2 cellular contexts compared by ENCODE assay signal in the genomic region with DNA sequence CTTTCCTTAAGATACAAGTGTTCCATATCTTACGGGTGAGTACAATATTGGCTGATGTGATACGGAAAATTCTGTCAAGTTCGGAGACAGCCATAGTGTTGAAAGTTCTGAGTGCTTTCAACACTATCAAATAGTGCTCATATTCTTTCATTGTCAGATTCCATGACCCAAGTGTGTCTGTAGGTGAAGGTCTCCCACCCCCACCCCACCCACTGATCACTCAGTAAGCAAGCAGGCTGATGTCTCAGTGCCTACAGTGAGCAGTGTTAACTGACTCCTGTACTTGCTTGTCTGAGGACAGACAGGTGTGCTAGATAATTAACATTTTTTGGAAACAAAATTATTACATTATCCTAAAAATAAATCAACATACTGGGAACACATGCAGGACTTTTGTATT.
TF ChIP-seq lines count a peak whose summit lies in the region.

No MANE protein-coding gene starts in this region.

TF ChIP-seq in SK-N-SH, 30 proteins besides CTCF, POLR2A, EP300 and RAD21:
- no peak for TF ChIP-seq JUND (IDR thresholded peaks at IDR 0.05)
- no peak for TF ChIP-seq SIN3A (IDR thresholded peaks at IDR 0.05; ENCODE audit: borderline replicate concordance, low read depth, low read length)
- TF ChIP-seq SMC3 (IDR thresholded peaks at IDR 0.05; ENCODE audit: low read depth, low read length): no peak
- no peak for TF ChIP-seq TEAD4 (IDR thresholded peaks at IDR 0.05; ENCODE audit: borderline replicate concordance, insufficient read depth)
- TF ChIP-seq, protein P1, sequence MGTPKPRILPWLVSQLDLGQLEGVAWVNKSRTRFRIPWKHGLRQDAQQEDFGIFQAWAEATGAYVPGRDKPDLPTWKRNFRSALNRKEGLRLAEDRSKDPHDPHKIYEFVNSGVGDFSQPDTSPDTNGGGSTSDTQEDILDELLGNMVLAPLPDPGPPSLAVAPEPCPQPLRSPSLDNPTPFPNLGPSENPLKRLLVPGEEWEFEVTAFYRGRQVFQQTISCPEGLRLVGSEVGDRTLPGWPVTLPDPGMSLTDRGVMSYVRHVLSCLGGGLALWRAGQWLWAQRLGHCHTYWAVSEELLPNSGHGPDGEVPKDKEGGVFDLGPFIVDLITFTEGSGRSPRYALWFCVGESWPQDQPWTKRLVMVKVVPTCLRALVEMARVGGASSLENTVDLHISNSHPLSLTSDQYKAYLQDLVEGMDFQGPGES (IDR thresholded peaks at IDR 0.05; ENCODE audit: low read depth, low read length): no peak
- no peak for TF ChIP-seq NRF1 (IDR thresholded peaks at IDR 0.05; ENCODE audit: low read depth, low read length)
- no peak for TF ChIP-seq GATA2 (CRISPR knock-in tag; IDR thresholded peaks at IDR 0.05)
- TF ChIP-seq, protein P2, sequence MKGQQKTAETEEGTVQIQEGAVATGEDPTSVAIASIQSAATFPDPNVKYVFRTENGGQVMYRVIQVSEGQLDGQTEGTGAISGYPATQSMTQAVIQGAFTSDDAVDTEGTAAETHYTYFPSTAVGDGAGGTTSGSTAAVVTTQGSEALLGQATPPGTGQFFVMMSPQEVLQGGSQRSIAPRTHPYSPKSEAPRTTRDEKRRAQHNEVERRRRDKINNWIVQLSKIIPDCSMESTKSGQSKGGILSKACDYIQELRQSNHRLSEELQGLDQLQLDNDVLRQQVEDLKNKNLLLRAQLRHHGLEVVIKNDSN (IDR thresholded peaks at IDR 0.05; ENCODE audit: borderline replicate concordance, low read depth): no peak
- TF ChIP-seq GABPA (IDR thresholded peaks at IDR 0.05; ENCODE audit: low read depth): no peak

TF ChIP-seq in endothelial cell of umbilical vein, 7 proteins besides CTCF, POLR2A, EP300 and RAD21:
- no peak for TF ChIP-seq POLR2AphosphoS5 (IDR thresholded peaks at IDR 0.05; ENCODE audit: insufficient read depth, low read depth, low read length)
